In the genomic region with DNA sequence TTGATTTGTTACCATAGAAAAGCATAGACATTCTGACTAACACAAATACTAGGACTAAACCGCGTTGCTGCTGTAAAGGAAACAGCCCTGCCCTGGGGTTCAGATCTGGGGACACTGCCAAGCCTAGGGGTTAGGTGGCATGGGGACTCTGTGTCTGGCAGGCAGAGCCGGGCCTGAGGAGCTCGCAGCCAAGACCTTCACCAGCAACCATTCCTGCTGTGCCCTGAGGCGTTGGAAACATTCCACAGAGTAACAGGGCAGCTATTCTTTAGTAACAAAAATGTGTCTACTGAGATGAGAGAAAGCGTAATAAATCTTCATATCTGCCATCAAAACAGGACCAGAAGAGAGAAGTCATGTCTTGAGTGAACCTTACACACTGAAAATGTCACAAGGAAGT, we compare ENCODE assay signal across 15 cellular contexts.
DNase-seq lines count a peak whose midpoint lies in the region; ATAC-seq and TF ChIP-seq lines count a peak whose summit lies in the region.
"Had no signal": no experiment of that assay in that cellular context is flagged by ENCODE, and none has a peak within 500 bp of the region (broad histone marks: within the 10 kb centered on the region; RNA-seq: fewer than 3 reads in every experiment).

No MANE protein-coding gene starts in this region.

- no peaks in the 10 kb centered on the region for H3K9me2 ChIP-seq in GM23338 (ENCODE audit: insufficient read depth)

- H3K4me1 Mint-ChIP-seq in GM23338, result no peaks in the 10 kb centered on the region
- H3K4me1 Mint-ChIP-seq: activated CD4-positive, alpha-beta T cell treated with anti-CD3 and anti-CD28 coated beads, Interleukin-2, amount 10 ng/mL, durations not matched to agents 7 days and 5 days had no signal

- no peak overlapping the region for H3K4me3 ChIP-seq in GM23338
- no peak overlapping the region for H3K4me3 ChIP-seq in esophagus squamous epithelium

- peak overlapping the region; percentile 70; the same call in 1 of the 2 replicates for H2AFZ ChIP-seq in GM23338

- no peak for TF ChIP-seq POLR2A in esophagus squamous epithelium (IDR thresholded peaks at IDR 0.05)

- H4K20me1 ChIP-seq in GM23338 (replicated peaks; ENCODE audit: insufficient read depth), result no peaks in the 10 kb centered on the region

- 28 to 41% methylated on average over 6 of the region's 6 CpGs for WGBS in esophagus squamous epithelium, 2 donors

- no peaks in the 10 kb centered on the region; the same call in 2 of the 3 replicates for H3K9me3 Mint-ChIP-seq in GM23338
- H3K9me3 Mint-ChIP-seq: type B pancreatic cell had no signal

- no peaks in the 10 kb centered on the region for H3F3A ChIP-seq in GM23338 (replicated peaks; ENCODE audit: low read depth)

- no peak overlapping the region for H3K4me2 ChIP-seq in GM23338

- H3K9me3 ChIP-seq in esophagus squamous epithelium, result no peaks in the 10 kb centered on the region

- no peak overlapping the region; the same call in 1 of the 2 replicates for H3K27ac Mint-ChIP-seq in GM23338
- H3K27ac Mint-ChIP-seq: activated CD4-positive, alpha-beta T cell treated with anti-CD3 and anti-CD28 coated beads, Interleukin-2, amount 10 ng/mL, durations not matched to agents 7 days and 5 days; type B pancreatic cell had no signal

- no peaks in the 10 kb centered on the region for H3K27me3 ChIP-seq in GM23338 (ENCODE audit: insufficient read depth)
- no peaks in the 10 kb centered on the region for H3K27me3 ChIP-seq in esophagus squamous epithelium

- H3K36me3 ChIP-seq in GM23338 (ENCODE audit: insufficient read depth), result no peaks in the 10 kb centered on the region
- H3K36me3 ChIP-seq in esophagus squamous epithelium, result no peaks in the 10 kb centered on the region

- no peak for TF ChIP-seq CTCF in GM23338 (conservative IDR thresholded peaks at IDR 0.05; ENCODE audit: low read depth in 2 of 2)
- TF ChIP-seq CTCF in esophagus squamous epithelium (IDR thresholded peaks at IDR 0.05), result no peak

- H3K27ac ChIP-seq in GM23338 (ENCODE audit: low read depth), result no peak overlapping the region
- H3K27ac ChIP-seq in esophagus squamous epithelium, result no peak overlapping the region

- ATAC-seq in GM23338, result peak; percentile 53; the same call in 2 of the 3 replicates
- ATAC-seq in HG03045 (IDR thresholded peaks at IDR 0.05; ENCODE audit: unreplicated experiment), result no peak
- ATAC-seq: activated T-cell treated with anti-CD3 and anti-CD28 coated beads, Interleukin-2, amount 50 U/mL, for 4 hours had no signal

- intact Hi-C loops in head of caudate nucleus (cut with DNase I) (no loop called here), esophagus squamous epithelium (cut with DNase I) (no loop called here)

- H3K36me3 Mint-ChIP-seq in GM23338 (ENCODE audit: low read depth), result no peaks in the 10 kb centered on the region
- H3K36me3 Mint-ChIP-seq: type B pancreatic cell had no signal

- DNase-seq in GM23338 (ENCODE audit: low spot score), result no peak
- peak; percentile 14 for DNase-seq in SK-N-DZ (ENCODE audit: low spot score)
- peak in 36 of 42 donors; percentile 9 to 75 (median 35) for DNase-seq in head of caudate nucleus
- DNase-seq in nucleus accumbens (lab: John Stamatoyannopoulos, UW), result peak in 32 of 56 donors; percentile 2 to 72 (median 20)
- DNase-seq in NCI-H1930 (lab: John Stamatoyannopoulos, UW), result no peak
- DNase-seq in stimulated activated CD4-positive, alpha-beta T cell treated with anti-CD3 and anti-CD28 coated beads, Interleukin-4, amount 100 ng/mL, for 4 hours, result no peak
- DNase-seq in esophagus squamous epithelium (lab: John Stamatoyannopoulos, UW), result no peak
- DNase-seq: activated CD4-positive, alpha-beta T cell treated with anti-CD3 and anti-CD28 coated beads, Interleukin-2, amount 10 ng/mL, durations not matched to agents 7 days and 5 days; activated T-cell treated with anti-CD3 and anti-CD28 coated beads, Interleukin-2, amount 50 U/mL, for 4 hours; AML-193; cortex of kidney; NCI-H2171 treated with DMSO at 0.1 percent for 48 hours; OCI-M1 had no signal

- H3K4me1 ChIP-seq in GM23338 (ENCODE audit: insufficient read depth) (no peaks in the 10 kb centered on the region), esophagus squamous epithelium (no peaks in the 10 kb centered on the region)

- no peaks in the 10 kb centered on the region for H3K79me2 ChIP-seq in GM23338 (replicated peaks; ENCODE audit: insufficient read depth)

- no peaks in the 10 kb centered on the region for H3K27me3 Mint-ChIP-seq in GM23338 (ENCODE audit: insufficient read depth, low read depth, poor library complexity)
- H3K27me3 Mint-ChIP-seq: activated CD4-positive, alpha-beta T cell treated with anti-CD3 and anti-CD28 coated beads, Interleukin-2, amount 10 ng/mL, durations not matched to agents 7 days and 5 days had no signal

- H3K4me3 Mint-ChIP-seq in GM23338, result no peak overlapping the region
- H3K4me3 Mint-ChIP-seq: activated CD4-positive, alpha-beta T cell treated with anti-CD3 and anti-CD28 coated beads, Interleukin-2, amount 10 ng/mL, durations not matched to agents 7 days and 5 days; activated T-cell treated with anti-CD3 and anti-CD28 coated beads, Interleukin-2, amount 50 U/mL, for 4 hours; type B pancreatic cell had no signal

TF ChIP-seq in GM23338, 12 proteins besides CTCF, POLR2A, EP300 and RAD21 (continues in another document):
- TF ChIP-seq EZH2 (IDR thresholded peaks at IDR 0.05; ENCODE audit: low read depth, unreplicated experiment) (no peak), CREB1 (CRISPR knock-in tag; IDR thresholded peaks at IDR 0.05; ENCODE audit: low read depth) (no peak), ZNF114 (CRISPR knock-in tag; IDR thresholded peaks at IDR 0.05) (no peak), STAT1 (IDR thresholded peaks at IDR 0.05; ENCODE audit: unreplicated experiment) (no peak), EZH2phosphoT487 (IDR thresholded peaks at IDR 0.05; ENCODE audit: unreplicated experiment) (no peak), REST (IDR thresholded peaks at IDR 0.05; ENCODE audit: unreplicated experiment) (no peak), POLR2AphosphoS5 (IDR thresholded peaks at IDR 0.05; ENCODE audit: low read depth) (no peak)

Comparison
In these comparisons a context has a peak if more than half of its experiments do, and no peak if none do; other contexts are left out.
1. DNase-seq: peak in SK-N-DZ (single experiment), head of caudate nucleus (36 of 42) and nucleus accumbens (32 of 56); none in GM23338 (single experiment), NCI-H1930 (0 of 2), stimulated activated CD4-positive, alpha-beta T cell treated with anti-CD3 and anti-CD28 coated beads, Interleukin-4, amount 100 ng/mL, for 4 hours (0 of 2) and esophagus squamous epithelium (single experiment).